1 cellular context compared by ENCODE assay signal in genomic region chr2:112243233-112243632, GRCh38.
TF ChIP-seq lines count a peak whose summit lies in the region.

No MANE protein-coding gene starts in this region.

TF ChIP-seq in endothelial cell of umbilical vein, 7 proteins besides CTCF, POLR2A, EP300 and RAD21:
- no peak for TF ChIP-seq JUN (IDR thresholded peaks at IDR 0.05; ENCODE audit: borderline replicate concordance, insufficient read depth, insufficient read length, low read depth)
- no peak for TF ChIP-seq MYC (IDR thresholded peaks at IDR 0.05; ENCODE audit: low read depth, low read length)
- TF ChIP-seq GATA2 (IDR thresholded peaks at IDR 0.05; ENCODE audit: insufficient read depth, insufficient read length, low read depth, low read length): no peak
- TF ChIP-seq POLR2AphosphoS5 (IDR thresholded peaks at IDR 0.05; ENCODE audit: insufficient read depth, low read depth, low read length): no peak
- TF ChIP-seq MAX (IDR thresholded peaks at IDR 0.05; ENCODE audit: insufficient read depth, insufficient read length): no peak
- no peak for TF ChIP-seq FOS (IDR thresholded peaks at IDR 0.05; ENCODE audit: borderline replicate concordance, insufficient read depth, low read length)
- TF ChIP-seq EZH2 (IDR thresholded peaks at IDR 0.05; ENCODE audit: borderline replicate concordance, low read depth, low read length, severe bottlenecking): no peak
